Comparison of ENCODE assay signal across 1 cellular context in genomic region chr1:17438176-17438976, GRCh38.
TF ChIP-seq lines count a peak whose summit lies in the region.

No MANE protein-coding gene starts in this region.

TF ChIP-seq in K562, 482 proteins besides CTCF, POLR2A, EP300 and RAD21 (continued from another document and continues in another):
- TF ChIP-seq MYC (IDR thresholded peaks at IDR 0.05; ENCODE audit: low read depth, low read length) (0 out of 2 replicates have a peak, but pooled peaks have one; percentile 64), MYC (CRISPR knock-in tag; IDR thresholded peaks at IDR 0.05; ENCODE audit: borderline replicate concordance, low read depth) (peak; percentile 39; the same call in 1 of the 2 replicates), PRDM10 (IDR thresholded peaks at IDR 0.05; ENCODE audit: partially characterized antibody) (peak; percentile 73), CREM (IDR thresholded peaks at IDR 0.05; ENCODE audit: low read depth) (peak; percentile 86), RBBP5 (IDR thresholded peaks at IDR 0.05; ENCODE audit: borderline replicate concordance, insufficient read depth, low read length, poor library complexity, severe bottlenecking) (peak; percentile 66), PRPF4 (IDR thresholded peaks at IDR 0.05; ENCODE audit: insufficient read depth, low read depth, low read length, poor library complexity, severe bottlenecking) (peak; percentile 80), FUS (optimal IDR thresholded peaks at IDR 0.05; ENCODE audit: low read depth, low read length) (no peak), GTF3C2 (IDR thresholded peaks at IDR 0.05; ENCODE audit: borderline replicate concordance, extremely low read depth, insufficient read length) (no peak), RAD51 (IDR thresholded peaks at IDR 0.05; ENCODE audit: borderline replicate concordance, low read depth) (no peak), CHD1 (IDR thresholded peaks at IDR 0.05; ENCODE audit: low read length) (peak; percentile 79), CCNT2 (IDR thresholded peaks at IDR 0.05; ENCODE audit: borderline replicate concordance, extremely low read depth, insufficient read length, low read depth, low read length) (no peak), ZBTB12 (CRISPR knock-in tag; IDR thresholded peaks at IDR 0.05) (no peak), KLF13 (tag; IDR thresholded peaks at IDR 0.05; ENCODE audit: borderline replicate concordance, low read depth) (peak; percentile 39; the same call in 1 of the 2 replicates), TRIM24 (IDR thresholded peaks at IDR 0.05) (no peak), ETV1 (tag; conservative IDR thresholded peaks at IDR 0.05; ENCODE audit: low read depth) (0 out of 2 replicates have a peak, but pooled peaks have one; percentile 32), CREBBP (IDR thresholded peaks at IDR 0.05; ENCODE audit: low read depth, low read length) (no peak), ZNF197 (CRISPR knock-in tag; IDR thresholded peaks at IDR 0.05; ENCODE audit: low read depth) (no peak), ZNF780A (CRISPR knock-in tag; IDR thresholded peaks at IDR 0.05) (no peak), HMG20B (CRISPR knock-in tag; IDR thresholded peaks at IDR 0.05) (no peak), CSDE1 (IDR thresholded peaks at IDR 0.05) (no peak), RBM25 (IDR thresholded peaks at IDR 0.05; ENCODE audit: low read depth, low read length, severe bottlenecking) (no peak), NCOA6 (IDR thresholded peaks at IDR 0.05) (peak; percentile 68; the same call in 1 of the 2 replicates), ZNF3 (CRISPR knock-in tag; IDR thresholded peaks at IDR 0.05) (no peak), XRCC4 (IDR thresholded peaks at IDR 0.05; ENCODE audit: extremely low read depth, insufficient read depth, insufficient read length) (no peak), PHF8 (IDR thresholded peaks at IDR 0.05; ENCODE audit: borderline replicate concordance, low read length) (peak; percentile 47; the same call in 1 of the 2 replicates), ZNF830 (CRISPR knock-in tag; IDR thresholded peaks at IDR 0.05) (no peak), ASH1L (IDR thresholded peaks at IDR 0.05; ENCODE audit: borderline replicate concordance, low read depth, partially characterized antibody) (no peak), ZBTB7A (IDR thresholded peaks at IDR 0.05; ENCODE audit: borderline replicate concordance, control insufficient read depth, low read depth, low read length) (peak; percentile 97), MCM7 (IDR thresholded peaks at IDR 0.05) (no peak), RFX7 (CRISPR knock-in tag; IDR thresholded peaks at IDR 0.05) (no peak), CBFA2T3 (IDR thresholded peaks at IDR 0.05) (no peak), NCOA2 (IDR thresholded peaks at IDR 0.05; ENCODE audit: partially characterized antibody in 2 of 2) (no peak), DMBX1 (CRISPR knock-in tag; IDR thresholded peaks at IDR 0.05; ENCODE audit: borderline replicate concordance) (no peak), SRSF1 (IDR thresholded peaks at IDR 0.05; ENCODE audit: low read depth, low read length) (no peak), MTA1 (IDR thresholded peaks at IDR 0.05; ENCODE audit: borderline replicate concordance) (no peak), MXD1 (CRISPR knock-in tag; IDR thresholded peaks at IDR 0.05; ENCODE audit: borderline replicate concordance, poor library complexity, severe bottlenecking) (no peak), KDM1A (IDR thresholded peaks at IDR 0.05) (no peak), SMAD1 (IDR thresholded peaks at IDR 0.05; ENCODE audit: low read depth, low read length, partially characterized antibody) (no peak), ZNF444 (CRISPR knock-in tag; IDR thresholded peaks at IDR 0.05) (no peak), FOXA3 (CRISPR knock-in tag; conservative IDR thresholded peaks at IDR 0.05 in 1 of 2, IDR thresholded peaks at IDR 0.05 in 1 of 2) (no peak), ZNF253 (CRISPR knock-in tag; conservative IDR thresholded peaks at IDR 0.05) (no peak), ZNF431 (CRISPR knock-in tag; IDR thresholded peaks at IDR 0.05) (no peak), MAFK (IDR thresholded peaks at IDR 0.05; ENCODE audit: low read length) (no peak), NFXL1 (CRISPR knock-in tag; IDR thresholded peaks at IDR 0.05) (no peak), RBM17 (IDR thresholded peaks at IDR 0.05; ENCODE audit: borderline replicate concordance, low read depth, low read length) (no peak), ZNF165 (CRISPR knock-in tag; IDR thresholded peaks at IDR 0.05; ENCODE audit: borderline replicate concordance) (no peak), ZNF436 (CRISPR knock-in tag; IDR thresholded peaks at IDR 0.05) (no peak), CREB5 (CRISPR knock-in tag; IDR thresholded peaks at IDR 0.05) (no peak), TBL1XR1 (IDR thresholded peaks at IDR 0.05; ENCODE audit: low read length in 2 of 2) (no peak), HDAC1 (IDR thresholded peaks at IDR 0.05) (peak in 1 of 2 experiments; percentile 45; a peak in 2 of 4 replicates), HDAC8 (tag; IDR thresholded peaks at IDR 0.05) (no peak), MBD2 (IDR thresholded peaks at IDR 0.05; ENCODE audit: borderline replicate concordance, low read depth) (no peak), BCL6 (CRISPR knock-in tag; IDR thresholded peaks at IDR 0.05) (no peak), HINFP (tag; conservative IDR thresholded peaks at IDR 0.05; ENCODE audit: low read depth) (no peak), ZNF75A (CRISPR knock-in tag; IDR thresholded peaks at IDR 0.05) (no peak), JUN (IDR thresholded peaks at IDR 0.05; ENCODE audit: borderline replicate concordance, low read depth, low read length) (no peak), JUN (CRISPR knock-in tag; IDR thresholded peaks at IDR 0.05; ENCODE audit: borderline replicate concordance) (peak; percentile 88), ELK1 (CRISPR knock-in tag; IDR thresholded peaks at IDR 0.05) (no peak)
